ENCODE assay signal across 1 cellular context in genomic region chr9:18299449-18299848, GRCh38.
TF ChIP-seq lines count a peak whose summit lies in the region.

No MANE protein-coding gene starts in this region.

TF ChIP-seq in H1, 55 proteins besides CTCF, POLR2A, EP300 and RAD21 (continued from another document):
- TF ChIP-seq CEBPB (IDR thresholded peaks at IDR 0.05; ENCODE audit: low read depth, low read length) = no peak
- TF ChIP-seq, protein P1, sequence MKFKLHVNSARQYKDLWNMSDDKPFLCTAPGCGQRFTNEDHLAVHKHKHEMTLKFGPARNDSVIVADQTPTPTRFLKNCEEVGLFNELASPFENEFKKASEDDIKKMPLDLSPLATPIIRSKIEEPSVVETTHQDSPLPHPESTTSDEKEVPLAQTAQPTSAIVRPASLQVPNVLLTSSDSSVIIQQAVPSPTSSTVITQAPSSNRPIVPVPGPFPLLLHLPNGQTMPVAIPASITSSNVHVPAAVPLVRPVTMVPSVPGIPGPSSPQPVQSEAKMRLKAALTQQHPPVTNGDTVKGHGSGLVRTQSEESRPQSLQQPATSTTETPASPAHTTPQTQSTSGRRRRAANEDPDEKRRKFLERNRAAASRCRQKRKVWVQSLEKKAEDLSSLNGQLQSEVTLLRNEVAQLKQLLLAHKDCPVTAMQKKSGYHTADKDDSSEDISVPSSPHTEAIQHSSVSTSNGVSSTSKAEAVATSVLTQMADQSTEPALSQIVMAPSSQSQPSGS (IDR thresholded peaks at IDR 0.05; ENCODE audit: low read length) = no peak
- TF ChIP-seq FOSL1 (IDR thresholded peaks at IDR 0.05; ENCODE audit: insufficient read depth, low read depth, low read length) = no peak
- no peak for TF ChIP-seq SP1 (IDR thresholded peaks at IDR 0.05; ENCODE audit: low read depth, low read length)
- TF ChIP-seq POLR2AphosphoS5 (IDR thresholded peaks at IDR 0.05; ENCODE audit: low read depth, low read length) = no peak
- no peak for TF ChIP-seq CHD2 (IDR thresholded peaks at IDR 0.05; ENCODE audit: low read length)
